Comparison of ENCODE assay signal across 16 cellular contexts in genomic region chr1:21287905-21288514, GRCh38. TPM values are rescaled to one million over a fixed set of nuclear protein-coding genes. Genes with fewer than 3 reads are reported as not detected.
DNase-seq lines count a peak whose midpoint lies in the region; ATAC-seq and TF ChIP-seq lines count a peak whose summit lies in the region.
"Had no signal": no experiment of that assay in that cellular context is flagged by ENCODE, and none has a peak within 500 bp of the region (broad histone marks: within the 10 kb centered on the region; RNA-seq: fewer than 3 reads in every experiment).

No MANE protein-coding gene starts in this region.

- H3K4me3 Mint-ChIP-seq in activated CD4-positive, alpha-beta T cell treated with anti-CD3 and anti-CD28 coated beads for 36 hours: no peak overlapping the region
- H3K4me3 Mint-ChIP-seq in IgD-negative memory B cell: peak overlapping the region; percentile 79 to 97 (median 88)

- peaks cover 33% of the 10 kb centered on the region for H3K36me3 Mint-ChIP-seq in activated CD4-positive, alpha-beta T cell treated with anti-CD3 and anti-CD28 coated beads for 36 hours (ENCODE audit: low read depth)
- peaks cover 4% of the 10 kb centered on the region for H3K36me3 Mint-ChIP-seq in IgD-negative memory B cell

- POLR2A ChIA-PET in activated CD4-positive, alpha-beta T cell treated with anti-CD3 and anti-CD28 coated beads for 36 hours (lab: Charles Lee): no interaction called here

- no peaks in the 10 kb centered on the region for H3K9me3 ChIP-seq in adrenal gland (replicated peaks in 1 of 3)
- H3K9me3 ChIP-seq in neutrophil: no peaks in the 10 kb centered on the region

- no peaks in the 10 kb centered on the region for H3K9me3 Mint-ChIP-seq in activated CD4-positive, alpha-beta T cell treated with anti-CD3 and anti-CD28 coated beads for 36 hours (ENCODE audit: low read depth)
- no peaks in the 10 kb centered on the region for H3K9me3 Mint-ChIP-seq in IgD-negative memory B cell

- H3K27ac Mint-ChIP-seq in activated CD4-positive, alpha-beta T cell treated with anti-CD3 and anti-CD28 coated beads for 36 hours: peak overlapping the region; percentile 40
- peak overlapping the region; percentile 83 to 97 (median 91) for H3K27ac Mint-ChIP-seq in IgD-negative memory B cell

- WGBS in adrenal gland, 4 donors: 37 to 48% (median 40%) methylated on average over 8 of the region's 8 CpGs

- no peak for ATAC-seq in activated CD4-positive, alpha-beta T cell treated with anti-CD3 and anti-CD28 coated beads for 36 hours
- ATAC-seq: K562 had no signal

- TF ChIP-seq CTCF in adrenal gland (IDR thresholded peaks at IDR 0.05) (no peak), neutrophil (IDR thresholded peaks at IDR 0.05) (no peak)

- no peaks in the 10 kb centered on the region for H3K27me3 Mint-ChIP-seq in activated CD4-positive, alpha-beta T cell treated with anti-CD3 and anti-CD28 coated beads for 36 hours
- H3K27me3 Mint-ChIP-seq in IgD-negative memory B cell: no peaks in the 10 kb centered on the region

- DNase-seq in activated CD4-positive, alpha-beta T cell treated with anti-CD3 and anti-CD28 coated beads for 36 hours: no peak
- no peak for DNase-seq in activated CD4-positive, alpha-beta T cell treated with anti-CD3 and anti-CD28 coated beads, Interleukin-2, amount 50 U/mL, for 1 hour
- DNase-seq in adrenal gland: peak in 1 of 7 donors; percentile 52
- DNase-seq in NCI-H1694 (lab: John Stamatoyannopoulos, UW): no peak
- DNase-seq in stimulated activated CD4-positive, alpha-beta T cell treated with anti-CD3 and anti-CD28 coated beads, Interleukin-15, amount 100 ng/mL, for 24 hours: no peak
- DNase-seq in activated CD8-positive, alpha-beta memory T cell treated with anti-CD3 and anti-CD28 coated beads, Interleukin-2, amount 50 U/mL, for 48 hours: no peak
- DNase-seq: 8988T, NCI-H187, NCI-H82, occipital lobe, SIG-M5, trophoblast cell had no signal

- CTCF ChIA-PET in activated CD4-positive, alpha-beta T cell treated with anti-CD3 and anti-CD28 coated beads for 36 hours (lab: Charles Lee): interaction anchor here (2.0 to 3.2 kb wide), 2 partner anchors 12 to 18 kb away, joined by 4 to 30 read pairs; no protein-coding TSS in a partner anchor

- H3K27ac ChIP-seq in adrenal gland (peak overlapping the region in 4 of 5 donors; percentile 76 to 96 (median 86)), neutrophil (peak overlapping the region; percentile 97)
- H3K27ac ChIP-seq: VCaP had no signal

- H3K36me3 ChIP-seq in adrenal gland (replicated peaks in 1 of 2) (peaks cover 0 to 6% of the 10 kb centered on the region in 2 donors), neutrophil (peaks cover 24% of the 10 kb centered on the region)

- H3K4me1 ChIP-seq in adrenal gland (replicated peaks in 1 of 2) (peaks cover 12 to 74% of the 10 kb centered on the region in 2 donors), neutrophil (ENCODE audit: control insufficient read depth in 1 of 2, insufficient read depth in 1 of 2, low read depth in 1 of 2, low read length in 1 of 2) (peaks cover 76 to 80% of the 10 kb centered on the region in 2 experiments)

- H3K27me3 ChIP-seq in adrenal gland: no peaks in the 10 kb centered on the region
- H3K27me3 ChIP-seq in neutrophil: no peaks in the 10 kb centered on the region

- intact Hi-C loops in activated CD4-positive, alpha-beta T cell treated with anti-CD3 and anti-CD28 coated beads for 36 hours (cut with DNase I, micrococcal nuclease): no loop called here
- intact Hi-C loops in adrenal gland (cut with DNase I): no loop called here

- H3K4me1 Mint-ChIP-seq in activated CD4-positive, alpha-beta T cell treated with anti-CD3 and anti-CD28 coated beads for 36 hours: peaks cover 56% of the 10 kb centered on the region
- peaks cover 35 to 53% (median 42%) of the 10 kb centered on the region in 3 donors for H3K4me1 Mint-ChIP-seq in IgD-negative memory B cell

- no peak for TF ChIP-seq POLR2A in adrenal gland (IDR thresholded peaks at IDR 0.05)

- H3K4me3 ChIP-seq in adrenal gland: no peak overlapping the region
- H3K4me3 ChIP-seq in neutrophil (ENCODE audit: low read depth in 1 of 2, low read length in 1 of 2): peak overlapping the region; percentile 84 to 95
- H3K4me3 ChIP-seq: K562 had no signal

RNA-seq across cellular contexts. Expression of gene ECE1, which starts 2.3 kb away (rescaled TPM):
- total RNA-seq in activated CD4-positive, alpha-beta T cell treated with anti-CD3 and anti-CD28 coated beads for 36 hours: 100 to 1,000 TPM; 130 to 162 TPM
- 58.6 TPM for polyA plus RNA-seq in IgD-negative memory B cell
- 100 to 1,000 TPM; 173 to 588 (median 259) TPM for total RNA-seq in adrenal gland
- polyA plus RNA-seq in adrenal gland: 100 to 1,000 TPM; 150 to 327 (median 176) TPM

Comparison
In these comparisons a context has a peak if more than half of its experiments do, and no peak if none do; other contexts are left out.
1. H3K4me3 ChIP-seq: peak in neutrophil (2 of 2); none in adrenal gland (0 of 4).